In genomic region chr9:68533678-68534077, GRCh38 we compare ENCODE assay signal across 23 cellular contexts. TPM values are rescaled to one million over a fixed set of nuclear protein-coding genes. Genes with fewer than 3 reads are reported as not detected.
DNase-seq lines count a peak whose midpoint lies in the region; ATAC-seq, FAIRE-seq and TF ChIP-seq lines count a peak whose summit lies in the region.
"Had no signal": no experiment of that assay in that cellular context is flagged by ENCODE, and none has a peak within 500 bp of the region (broad histone marks: within the 10 kb centered on the region; RNA-seq: fewer than 3 reads in every experiment).

No MANE protein-coding gene starts in this region.

- H3K4me3 ChIP-seq in left ventricle myocardium inferior (no peak overlapping the region), heart right ventricle (no peak overlapping the region), muscle layer of colon (ENCODE audit: low read depth in 1 of 2, low read length in 2 of 2) (no peak overlapping the region), transverse colon (no peak overlapping the region), kidney (ENCODE audit: low read length in 2 of 2) (no peak overlapping the region)
- H3K4me3 ChIP-seq: K562 had no signal

- TF ChIP-seq CTCF in left ventricle myocardium inferior (IDR thresholded peaks at IDR 0.05; ENCODE audit: borderline replicate concordance) (no peak), heart right ventricle (IDR thresholded peaks at IDR 0.05) (no peak), transverse colon (IDR thresholded peaks at IDR 0.05) (no peak), kidney (IDR thresholded peaks at IDR 0.05; ENCODE audit: borderline replicate concordance, extremely low read depth, insufficient read depth) (no peak)

- in situ Hi-C loops in transverse colon (cut with MboI; ENCODE audit: low pct_ligation_motif_present in 1 of 4, low pct_unique_long_range_greater_than_20kb in 1 of 4, low sequenced_read_pairs in 3 of 4): no loop called here

- 39% methylated on average over 3 of the region's 3 CpGs for WGBS in heart right ventricle, 2 donors
- WGBS in transverse colon (ENCODE audit: low coverage in 1 of 2), 2 donors: 74% methylated on average over 3 of the region's 3 CpGs; no CpG with 5 or more reads in 1 of the 2 donors

- peaks cover 69% of the 10 kb centered on the region for H3K4me1 ChIP-seq in left ventricle myocardium inferior
- peaks cover 0 to 64% (median 31%) of the 10 kb centered on the region in 9 donors for H3K4me1 ChIP-seq in heart right ventricle
- peaks cover 72% of the 10 kb centered on the region for H3K4me1 ChIP-seq in muscle layer of colon (ENCODE audit: insufficient read depth, low read length)
- H3K4me1 ChIP-seq in transverse colon: peaks cover 7 to 33% (median 10%) of the 10 kb centered on the region in 4 donors
- H3K4me1 ChIP-seq in kidney (ENCODE audit: control insufficient read depth in 1 of 2, insufficient read depth in 1 of 2, low read depth in 1 of 2, low read length in 2 of 2): peaks cover 3 to 10% of the 10 kb centered on the region in 2 donors

- peaks cover 25% of the 10 kb centered on the region for H3K36me3 ChIP-seq in left ventricle myocardium inferior
- H3K36me3 ChIP-seq in heart right ventricle: peaks cover 0 to 43% (median 0%) of the 10 kb centered on the region in 9 donors
- H3K36me3 ChIP-seq in muscle layer of colon (ENCODE audit: insufficient read depth, low read length): peaks cover 24% of the 10 kb centered on the region
- no peaks in the 10 kb centered on the region for H3K36me3 ChIP-seq in transverse colon
- H3K36me3 ChIP-seq in kidney (ENCODE audit: control insufficient read depth in 1 of 2, insufficient read depth in 2 of 2, low read length in 2 of 2): no peaks in the 10 kb centered on the region

- no peak overlapping the region for H3K9ac ChIP-seq in muscle layer of colon (ENCODE audit: low read length)
- no peak overlapping the region for H3K9ac ChIP-seq in kidney (ENCODE audit: low read length in 2 of 2)

- H3K27ac ChIP-seq in left ventricle myocardium inferior (replicated peaks) (peak overlapping the region; percentile 82), heart right ventricle (peak overlapping the region in 4 of 10 donors; percentile 25 to 53 (median 32)), muscle layer of colon (ENCODE audit: low read depth, low read length) (peak overlapping the region; percentile 57), transverse colon (peak overlapping the region in 3 of 4 donors; percentile 26 to 80 (median 78)), kidney (ENCODE audit: low read depth in 2 of 2, low read length in 2 of 2) (no peak overlapping the region)

- H3K9me3 ChIP-seq in left ventricle myocardium inferior (replicated peaks) (no peaks in the 10 kb centered on the region), heart right ventricle (no peaks in the 10 kb centered on the region), muscle layer of colon (ENCODE audit: low read length) (no peaks in the 10 kb centered on the region), transverse colon (no peaks in the 10 kb centered on the region), kidney (ENCODE audit: control insufficient read depth in 1 of 2, low read length in 2 of 2) (no peaks in the 10 kb centered on the region)

- TF ChIP-seq POLR2A in transverse colon (IDR thresholded peaks at IDR 0.05): no peak

- ATAC-seq in heart right ventricle: no peak
- ATAC-seq: K562 had no signal

- intact Hi-C loops in left ventricle myocardium inferior (cut with micrococcal nuclease) (no loop called here), heart right ventricle (cut with DNase I) (no loop called here), transverse colon (cut with DNase I; ENCODE audit: low total_unique reads) (loop anchor here (5.0 kb wide), 1 partner anchor 174 kb away; the partner anchor contains the start of gene PIP5K1B), kidney (cut with DNase I) (no loop called here)

- no peak for TF ChIP-seq EP300 in transverse colon (IDR thresholded peaks at IDR 0.05; ENCODE audit: low read depth)

- FAIRE-seq in kidney (lab: Jason Lieb, UNC): no peak
- FAIRE-seq in GM19239 (lab: Jason Lieb, UNC): no peak
- FAIRE-seq: A204.1, HTR-8/SVneo, K562 had no signal

- DNase-seq in left ventricle myocardium inferior (no peak), heart right ventricle (no peak), cerebellar cortex (ENCODE audit: low spot score) (peak; percentile 38), transverse colon (no peak), kidney (no peak), T1000 (lab: John Stamatoyannopoulos, UW) (no peak), GM19239 (ENCODE audit: insufficient read length, low spot score) (no peak)
- DNase-seq: COR-L47, DMS79, GDM1, GOT3, NCI-H1048, NCI-H146, NCI-H2107, NCI-H226, NCI-H526 treated with DMSO at 0.1 percent for 48 hours, Right ventricle myocardium superior had no signal

- H3K27me3 ChIP-seq in left ventricle myocardium inferior (ENCODE audit: low read depth): no peaks in the 10 kb centered on the region
- no peaks in the 10 kb centered on the region for H3K27me3 ChIP-seq in heart right ventricle
- H3K27me3 ChIP-seq in muscle layer of colon (ENCODE audit: control insufficient read depth in 1 of 2, insufficient read depth in 2 of 2, low read length in 2 of 2): no peaks in the 10 kb centered on the region
- H3K27me3 ChIP-seq in transverse colon: no peaks in the 10 kb centered on the region

RNA-seq across cellular contexts. Expression of gene TMEM252, which starts 7.0 kb away (rescaled TPM):
- not detected for total RNA-seq in left ventricle myocardium inferior
- total RNA-seq in heart right ventricle: under 1 TPM in 1 of 10 donors, not detected in 9; 0.51 TPM
- polyA plus RNA-seq in heart right ventricle: under 1 TPM in 1 of 2 donors, not detected in 1; 0.03 TPM
- total RNA-seq in transverse colon: 1 to 10 TPM in 1 of 4 donors, under 1 TPM in 1, not detected in 2; 0.48 to 2.3 TPM
- total RNA-seq in kidney: 111 TPM
- 3.4 TPM for polyA plus RNA-seq in kidney (ENCODE audit: insufficient read depth, low read depth, low replicate concordance)
- total RNA-seq: K562, M059J, Right ventricle myocardium superior had no signal
- polyA plus RNA-seq: CD14-positive monocyte, K562 had no signal

Comparison
In these comparisons a context has a peak if more than half of its experiments do, and no peak if none do; other contexts are left out.
1. H3K27ac ChIP-seq: peak in left ventricle myocardium inferior (single experiment), muscle layer of colon (single experiment) and transverse colon (3 of 4); none in kidney (0 of 2).
2. RNA of gene TMEM252, which starts 7.0 kb away (total RNA-seq): 111 TPM in kidney (single experiment); 0.48 to 2.3 TPM in transverse colon, not detected in left ventricle myocardium inferior (single experiment) and 0.51 TPM in heart right ventricle; every median in the first group is over 10 times any median in the second.